Comparison of ENCODE assay signal across 7 cellular contexts in genomic region chrX:53926030-53926429, GRCh38.
"Had no signal": no experiment of that assay in that cellular context is flagged by ENCODE, and none has a peak within 500 bp of the region (broad histone marks: within the 10 kb centered on the region; RNA-seq: fewer than 3 reads in every experiment).

No MANE protein-coding gene starts in this region.

- ATAC-seq: GM12878 had no signal

- DNase-seq: GDM1, GF-D8 had no signal

- FAIRE-seq: G401.6, GM12878, GM12891, GM12892, GM18507 had no signal

- H3K4me3 ChIP-seq: GM12878 had no signal
